35 cellular contexts compared by ENCODE assay signal in genomic region chr7:12917801-12918200, GRCh38.
"Had no signal": no experiment of that assay in that cellular context is flagged by ENCODE, and none has a peak within 500 bp of the region (broad histone marks: within the 10 kb centered on the region; RNA-seq: fewer than 3 reads in every experiment).

No MANE protein-coding gene starts in this region.

- H3K4me3 ChIP-seq: MG63 had no signal

- H3K27me3 ChIP-seq: MG63 had no signal

- H3K36me3 ChIP-seq: MG63 had no signal

- DNase-seq: Karpas-422, Kasumi-1, MG63, MM.1S, MV-4-11, NCI-H1048, NCI-H1092, NCI-H1092 treated with DMSO at 0.1 percent for 48 hours, NCI-H1105, NCI-H1417, NCI-H1417 treated with DMSO at 0.1 percent for 48 hours, NCI-H1436, NCI-H1436 treated with DMSO at 0.1 percent for 48 hours, NCI-H146, NCI-H1694, NCI-H1694 treated with DMSO at 0.1 percent for 48 hours, NCI-H187, NCI-H187 treated with DMSO at 0.1 percent for 48 hours, NCI-H1930, NCI-H2029, NCI-H2029 treated with DMSO at 0.1 percent for 48 hours, NCI-H2081, NCI-H2081 treated with DMSO at 0.1 percent for 48 hours, NCI-H2107, NCI-H2171, NCI-H2171 treated with DMSO at 0.1 percent for 48 hours, NCI-H2227 treated with DMSO at 0.1 percent for 48 hours, NCI-H226, NCI-H345, NCI-H446, NCI-H446 treated with DMSO at 0.1 percent for 48 hours, NCI-H510A, NCI-H510A treated with DMSO at 0.1 percent for 48 hours, NCI-H524, NCI-H524 treated with DMSO at 0.1 percent for 48 hours had no signal

- H3K9me3 ChIP-seq: MG63 had no signal
